Comparison of ENCODE assay signal across 7 cellular contexts in the genomic region with DNA sequence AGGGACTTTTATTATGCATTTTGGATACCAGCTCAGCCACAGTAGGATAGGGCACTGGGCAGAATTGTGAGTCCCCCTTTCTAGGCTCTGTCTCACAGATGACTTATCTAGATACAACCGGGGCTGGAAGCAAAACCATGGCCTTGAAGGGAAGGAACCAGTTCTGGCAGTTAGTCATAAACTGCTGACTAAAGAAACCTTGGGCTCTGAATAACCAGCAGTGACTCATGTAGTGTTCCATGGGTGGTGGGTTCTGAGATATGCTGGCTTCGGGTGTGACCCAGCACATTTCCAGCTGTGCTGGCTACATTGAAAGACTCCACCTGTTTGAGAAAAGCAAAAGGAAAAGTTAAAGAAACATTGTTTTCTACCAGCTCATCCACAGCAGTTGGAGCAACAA.
A peak's percentile ranks its signal among the peaks of the same experiment; 100 is the strongest.
DNase-seq lines count a peak whose midpoint lies in the region; FAIRE-seq and TF ChIP-seq lines count a peak whose summit lies in the region.
"Not testable (repeated sequence)": the region's sequence is repeated elsewhere in the genome, so short reads cannot be mapped to it uniquely, and the experiment has no call there.

No MANE protein-coding gene starts in this region.

- not testable (repeated sequence) for H3K9me3 Mint-ChIP-seq in MCF 10A (ENCODE audit: unreplicated experiment)

- not testable (repeated sequence) for H3K9me3 ChIP-seq in keratinocyte (ENCODE audit: control insufficient read depth, low read depth, low read length)

- not testable (repeated sequence) for DNase-seq in GM18507 (ENCODE audit: extremely low spot score, insufficient read length, low read depth); keratinocyte (ENCODE audit: low read depth, low spot score)
- DNase-seq in OCI-M1 (lab: John Stamatoyannopoulos, UW) (peak; percentile 64), RWPE1 (ENCODE audit: low spot score) (peak; percentile 0), MCF 10A (ENCODE audit: unreplicated experiment) (peak; percentile 0), fibroblast of pulmonary artery (ENCODE audit: low read depth) (peak; percentile 6), renal cortical epithelial cell (ENCODE audit: low read depth) (peak; percentile 53)

- not testable (repeated sequence) for H3K27ac ChIP-seq in RWPE1; keratinocyte (ENCODE audit: control insufficient read depth, insufficient read depth, low read length)

- H3K4me1 ChIP-seq in keratinocyte (ENCODE audit: control insufficient read depth, extremely low read depth, insufficient read depth, low read length) = not testable (repeated sequence)

- H3K36me3 Mint-ChIP-seq in MCF 10A (ENCODE audit: insufficient read depth, unreplicated experiment) = not testable (repeated sequence)

- POLR2A ChIA-PET in RWPE1 (lab: Yijun Ruan, JAX; ENCODE audit: low non-redundant PET); MCF 10A (lab: Yijun Ruan, JAX): not testable (repeated sequence)

- not testable (repeated sequence) for H2AFZ ChIP-seq in keratinocyte (ENCODE audit: control insufficient read depth, low read length)

- H3K9ac ChIP-seq in keratinocyte (ENCODE audit: control insufficient read depth, extremely low read depth, insufficient read depth, low read length) = not testable (repeated sequence)

- H3K4me1 Mint-ChIP-seq in MCF 10A (ENCODE audit: insufficient read depth, unreplicated experiment) = not testable (repeated sequence)

- H3K27ac Mint-ChIP-seq in MCF 10A (ENCODE audit: low read depth, unreplicated experiment) = not testable (repeated sequence)

- not testable (repeated sequence) for H3K36me3 ChIP-seq in keratinocyte (ENCODE audit: control insufficient read depth in 2 of 2, extremely low read depth in 1 of 2, insufficient read depth in 2 of 2, low read length in 2 of 2)

- FAIRE-seq in GM18507 (lab: Jason Lieb, UNC) = peak; percentile 5
- FAIRE-seq in keratinocyte (lab: Jason Lieb, UNC) = peak; percentile 96

- not testable (repeated sequence) for H3K4me3 ChIP-seq in fibroblast of pulmonary artery (replicated peaks; ENCODE audit: low read depth, low read length); keratinocyte (ENCODE audit: control insufficient read depth in 2 of 3, extremely low read depth in 1 of 3, insufficient read depth in 2 of 3, low read depth in 1 of 3, low read length in 3 of 3)

- intact Hi-C loops in MCF 10A (cut with micrococcal nuclease) = not testable (repeated sequence)

- not testable (repeated sequence) for TF ChIP-seq CTCF in RWPE1 (conservative IDR thresholded peaks at IDR 0.05; ENCODE audit: low read depth); MCF 10A (IDR thresholded peaks at IDR 0.05; ENCODE audit: unreplicated experiment); fibroblast of pulmonary artery (IDR thresholded peaks at IDR 0.05; ENCODE audit: low read length, missing control alignments); keratinocyte (optimal IDR thresholded peaks at IDR 0.05 in 1 of 3, IDR thresholded peaks at IDR 0.05 in 1 of 3, conservative IDR thresholded peaks at IDR 0.05 in 1 of 3; ENCODE audit: extremely low read depth in 1 of 3, insufficient read depth in 2 of 3, low read length in 3 of 3)

- not testable (repeated sequence) for H4K20me1 ChIP-seq in keratinocyte (ENCODE audit: control insufficient read depth, extremely low read depth, insufficient read depth, low read length)

- dilution Hi-C loops in keratinocyte (cut with MboI; ENCODE audit: extremely low pct_ligation_motif_present, low sequenced_read_pairs) = not testable (repeated sequence)

- not testable (repeated sequence) for H3K27me3 ChIP-seq in keratinocyte (ENCODE audit: control insufficient read depth, extremely low read depth, insufficient read depth, low read length)

- not testable (repeated sequence) for BruUV-seq in MCF 10A (replicated peaks; lab: Mats Ljungman, UMichigan)

- H3K27me3 Mint-ChIP-seq in MCF 10A (ENCODE audit: insufficient read depth, unreplicated experiment) = not testable (repeated sequence)

- H3K79me2 ChIP-seq in keratinocyte (ENCODE audit: control insufficient read depth, insufficient read depth, low read length) = not testable (repeated sequence)

- H3K4me3 Mint-ChIP-seq in MCF 10A (ENCODE audit: unreplicated experiment) = not testable (repeated sequence)

- CTCF ChIA-PET in RWPE1 (lab: Yijun Ruan, JAX); MCF 10A (lab: Yijun Ruan, JAX): not testable (repeated sequence)

- H3K9me1 ChIP-seq in keratinocyte (ENCODE audit: control insufficient read depth, extremely low read depth, insufficient read depth, low read length) = not testable (repeated sequence)

- not testable (repeated sequence) for H3K4me2 ChIP-seq in keratinocyte (ENCODE audit: control insufficient read depth, extremely low read depth, insufficient read depth, low read depth, low read length)
